In genomic region chr10:133201948-133202725, GRCh38 we compare ENCODE assay signal across 1 cellular context.
TF ChIP-seq lines count a peak whose summit lies in the region.

No MANE protein-coding gene starts in this region.

TF ChIP-seq in HepG2, 621 proteins besides CTCF, POLR2A, EP300 and RAD21:
- TF ChIP-seq ZNF547 (CRISPR knock-in tag; IDR thresholded peaks at IDR 0.05) = no peak
- no peak for TF ChIP-seq CSRNP2 (CRISPR knock-in tag; conservative IDR thresholded peaks at IDR 0.05; ENCODE audit: low read depth)
- no peak for TF ChIP-seq GLI4 (CRISPR knock-in tag; IDR thresholded peaks at IDR 0.05; ENCODE audit: borderline replicate concordance)
- no peak for TF ChIP-seq GABPA (IDR thresholded peaks at IDR 0.05; ENCODE audit: low read depth, low read length)
- TF ChIP-seq GABPA (CRISPR knock-in tag; IDR thresholded peaks at IDR 0.05; ENCODE audit: low read depth) = no peak
- no peak for TF ChIP-seq KLF11 (CRISPR knock-in tag; IDR thresholded peaks at IDR 0.05)
- no peak for TF ChIP-seq TERF1 (CRISPR knock-in tag; IDR thresholded peaks at IDR 0.05)
- no peak for TF ChIP-seq ZNF572 (CRISPR knock-in tag; IDR thresholded peaks at IDR 0.05)
- TF ChIP-seq ZNF672 (CRISPR knock-in tag; IDR thresholded peaks at IDR 0.05) = no peak
- no peak for TF ChIP-seq ZBTB46 (CRISPR knock-in tag; IDR thresholded peaks at IDR 0.05; ENCODE audit: borderline replicate concordance)
- TF ChIP-seq ZBTB7A (CRISPR knock-in tag; IDR thresholded peaks at IDR 0.05) = no peak
- TF ChIP-seq ETV5 (CRISPR knock-in tag; IDR thresholded peaks at IDR 0.05; ENCODE audit: borderline replicate concordance) = no peak
- TF ChIP-seq SNAPC5 (CRISPR knock-in tag; IDR thresholded peaks at IDR 0.05; ENCODE audit: borderline replicate concordance) = no peak
- TF ChIP-seq EEA1 (CRISPR knock-in tag; IDR thresholded peaks at IDR 0.05; ENCODE audit: borderline replicate concordance) = no peak
- TF ChIP-seq RXRB (CRISPR knock-in tag; IDR thresholded peaks at IDR 0.05; ENCODE audit: borderline replicate concordance) = no peak
- TF ChIP-seq SUZ12 (IDR thresholded peaks at IDR 0.05; ENCODE audit: low read depth, low read length) = no peak
- TF ChIP-seq ZNF543 (CRISPR knock-in tag; IDR thresholded peaks at IDR 0.05) = no peak
- no peak for TF ChIP-seq ZNF17 (CRISPR knock-in tag; IDR thresholded peaks at IDR 0.05)
- no peak for TF ChIP-seq SMAD3 (CRISPR knock-in tag; IDR thresholded peaks at IDR 0.05)
- no peak for TF ChIP-seq THAP11 (CRISPR knock-in tag; IDR thresholded peaks at IDR 0.05)
- TF ChIP-seq FLYWCH1 (CRISPR knock-in tag; IDR thresholded peaks at IDR 0.05) = no peak
